ENCODE assay signal across 17 cellular contexts in the genomic region with DNA sequence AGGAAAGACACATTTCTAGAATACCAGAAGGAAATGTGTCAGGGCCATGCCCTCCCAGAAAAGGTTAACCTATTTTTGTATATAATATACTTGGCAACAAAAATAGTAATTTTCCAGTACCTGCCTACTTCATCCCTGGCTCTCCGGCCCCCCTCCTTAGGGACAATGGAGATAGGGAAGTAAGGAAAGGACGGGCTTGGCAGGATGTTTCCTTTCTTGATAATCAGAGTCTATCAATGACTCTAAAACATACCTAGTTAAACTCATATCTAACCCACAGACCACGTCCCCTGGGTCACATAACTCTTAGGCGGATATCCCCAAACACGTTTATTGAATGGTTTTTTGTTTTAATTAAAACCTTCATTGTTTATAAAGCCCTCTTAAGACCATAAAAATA. TPM values are rescaled to one million over a fixed set of nuclear protein-coding genes. Genes with fewer than 3 reads are reported as not detected.
DNase-seq lines count a peak whose midpoint lies in the region; ATAC-seq, FAIRE-seq and TF ChIP-seq lines count a peak whose summit lies in the region.
"Had no signal": no experiment of that assay in that cellular context is flagged by ENCODE, and none has a peak within 500 bp of the region (broad histone marks: within the 10 kb centered on the region; RNA-seq: fewer than 3 reads in every experiment).

No MANE protein-coding gene starts in this region.

- H3K27ac Mint-ChIP-seq in activated CD8-positive, alpha-beta memory T cell treated with anti-CD3 and anti-CD28 coated beads, Interleukin-2, amount 10 ng/mL, durations not matched to agents 7 days and 5 days: peak overlapping the region; percentile 82
- no peak overlapping the region for H3K27ac Mint-ChIP-seq in Calu3 (ENCODE audit: unreplicated experiment)

- H2AFZ ChIP-seq in OCI-LY7 (ENCODE audit: low read length) (no peak overlapping the region), K562 (ENCODE audit: low read depth, low read length) (no peak overlapping the region)

- no peak overlapping the region for H3K4me3 Mint-ChIP-seq in activated CD8-positive, alpha-beta memory T cell treated with anti-CD3 and anti-CD28 coated beads, Interleukin-2, amount 10 ng/mL, durations not matched to agents 7 days and 5 days
- H3K4me3 Mint-ChIP-seq in Calu3 (ENCODE audit: low read depth, unreplicated experiment): no peak overlapping the region
- H3K4me3 Mint-ChIP-seq: CD8-positive, alpha-beta T cell; neural crest cell had no signal

- peaks cover 49% of the 10 kb centered on the region for H3K4me1 Mint-ChIP-seq in activated CD8-positive, alpha-beta memory T cell treated with anti-CD3 and anti-CD28 coated beads, Interleukin-2, amount 10 ng/mL, durations not matched to agents 7 days and 5 days
- peaks cover 9% of the 10 kb centered on the region for H3K4me1 Mint-ChIP-seq in Calu3 (ENCODE audit: low read depth, unreplicated experiment)

- H3K9me1 ChIP-seq in K562 (ENCODE audit: control insufficient read depth, insufficient read depth, low read length): no peaks in the 10 kb centered on the region

- H3K9me2 ChIP-seq in OCI-LY7 (ENCODE audit: insufficient read depth, low read length): no peaks in the 10 kb centered on the region

- H3K4me3 ChIP-seq in OCI-LY7 (ENCODE audit: low read depth, low read length, poor library complexity, severe bottlenecking) (no peak overlapping the region), K562 (no peak overlapping the region), gastrocnemius medialis (no peak overlapping the region)
- H3K4me3 ChIP-seq: A549, cardiac muscle cell, heart right ventricle, stomach, uterus had no signal

- CTCF ChIA-PET in activated CD8-positive, alpha-beta memory T cell treated with anti-CD3 and anti-CD28 coated beads, Interleukin-2, amount 10 ng/mL, durations not matched to agents 7 days and 5 days (lab: Charles Lee): interaction anchor here (1.2 to 4.2 kb wide), 14 partner anchors 9 to 125 kb away, joined by 3 to 64 read pairs (median 6); a partner anchor contains a TSS
- CTCF ChIA-PET in OCI-LY7 (lab: Charles Lee; ENCODE audit: unreplicated experiment) (interaction anchor here (1.2 kb wide), 1 partner anchor 113 kb away, joined by 3 read pairs; no protein-coding TSS in a partner anchor), K562 (lab: Yijun Ruan, JAX; ENCODE audit: low intra/inter-chr PET ratio) (interaction anchor here (0.6 to 5.5 kb wide), 3 partner anchors 110 to 1131 kb away, joined by 4 to 60 read pairs (median 20); no protein-coding TSS in a partner anchor), Calu3 (lab: Charles Lee) (interaction anchor here (1.3 kb wide), 1 partner anchor 120 kb away, joined by 4 read pairs; a partner anchor contains a TSS)

- no peak for ATAC-seq in activated CD8-positive, alpha-beta memory T cell treated with anti-CD3 and anti-CD28 coated beads, Interleukin-2, amount 10 ng/mL, durations not matched to agents 7 days and 5 days
- no peak for ATAC-seq in K562
- ATAC-seq in gastrocnemius medialis: no peak
- ATAC-seq in HG02970 (IDR thresholded peaks at IDR 0.05; ENCODE audit: low FRiP score, unreplicated experiment): no peak

- TF ChIP-seq POLR2A in K562 (conservative IDR thresholded peaks at IDR 0.05) (no peak), gastrocnemius medialis (IDR thresholded peaks at IDR 0.05) (no peak)

- BruUV-seq in OCI-LY7 (replicated peaks; lab: Mats Ljungman, UMichigan) (no TSS peak), K562 (replicated peaks; lab: Mats Ljungman, UMichigan) (no TSS peak), Calu3 (replicated peaks; lab: Mats Ljungman, UMichigan) (no TSS peak)

- POLR2A ChIA-PET in OCI-LY7 (lab: Charles Lee): no interaction called here
- POLR2A ChIA-PET in K562 (lab: Yijun Ruan, JAX): interaction anchor here (1.6 kb wide), 1 partner anchor 12 kb away, joined by 8 read pairs; a partner anchor contains a TSS

- no peak overlapping the region for H3K9ac ChIP-seq in K562 (ENCODE audit: insufficient read depth in 1 of 2, low read depth in 2 of 2, low read length in 2 of 2)

- H3K4me1 ChIP-seq in OCI-LY7 (ENCODE audit: insufficient read depth, low read length, poor library complexity, severe bottlenecking): peaks cover 35% of the 10 kb centered on the region
- peaks cover under 1 to 11% of the 10 kb centered on the region in 2 experiments; a peak in 2 of 5 replicates for H3K4me1 ChIP-seq in K562 (replicated peaks in 1 of 2; ENCODE audit: control insufficient read depth in 2 of 2, insufficient read depth in 2 of 2, low read length in 2 of 2)
- H3K4me1 ChIP-seq in gastrocnemius medialis: peaks cover 29 to 47% of the 10 kb centered on the region in 2 donors

- TF ChIP-seq RAD21 in K562 (CRISPR knock-in tag; conservative IDR thresholded peaks at IDR 0.05 in 1 of 2, IDR thresholded peaks at IDR 0.05 in 1 of 2): no peak

- in situ Hi-C loops in K562 (cut with MboI): loop anchor here (5.0 kb wide), 1 partner anchor 112 kb away; no protein-coding TSS in a partner anchor
- in situ Hi-C loops in gastrocnemius medialis (cut with MboI; ENCODE audit: low sequenced_read_pairs in 4 of 4): loop anchor here in 3 of 4 donors (5.0 to 10.0 kb wide), 3 partner anchors 75 to 115 kb away; a partner anchor contains a TSS

- 91% methylated on average over 5 of the region's 5 CpGs for WGBS in K562 (ENCODE audit: insufficient coverage, low coverage, missing lambda C conversion rate)

- FAIRE-seq in K562 (lab: Jason Lieb, UNC): no peak
- FAIRE-seq: A549, islet of Langerhans had no signal

- TF ChIP-seq CTCF in OCI-LY7 (conservative IDR thresholded peaks at IDR 0.05; ENCODE audit: low read length) (no peak), K562 (IDR thresholded peaks at IDR 0.05 in 2 of 3, conservative IDR thresholded peaks at IDR 0.05 in 1 of 3; ENCODE audit: insufficient read depth in 2 of 3, low read depth in 1 of 3, low read length in 3 of 3) (no peak), gastrocnemius medialis (IDR thresholded peaks at IDR 0.05 in 4 of 5, conservative IDR thresholded peaks at IDR 0.05 in 1 of 5) (no peak), Calu3 (IDR thresholded peaks at IDR 0.05; ENCODE audit: unreplicated experiment) (no peak)

- intact Hi-C loops in OCI-LY7 (cut with micrococcal nuclease; ENCODE audit: unreplicated experiment) (loop anchor here (1.0 kb wide), 2 partner anchors 110 to 114 kb away; no protein-coding TSS in a partner anchor), K562 (cut with micrococcal nuclease) (loop anchor here (1.0 kb wide), 2 partner anchors 110 to 114 kb away; no protein-coding TSS in a partner anchor), gastrocnemius medialis (cut with DNase I; ENCODE audit: low total_unique reads) (loop anchor here (1.0 to 5.0 kb wide), 3 partner anchors 67 to 114 kb away; no protein-coding TSS in a partner anchor), Calu3 (cut with micrococcal nuclease; ENCODE audit: unreplicated experiment) (loop anchor here (1.0 kb wide), 1 partner anchor 114 kb away; no protein-coding TSS in a partner anchor)

- no peak for DNase-seq in activated CD8-positive, alpha-beta memory T cell treated with anti-CD3 and anti-CD28 coated beads, Interleukin-2, amount 10 ng/mL, durations not matched to agents 7 days and 5 days
- DNase-seq in activated CD8-positive, alpha-beta memory T cell treated with anti-CD3 and anti-CD28 coated beads, Interleukin-2, amount 50 U/mL, for 4 hours: no peak
- DNase-seq in OCI-LY7 (ENCODE audit: low spot score): no peak
- no peak for DNase-seq in K562 (ENCODE audit: extremely low read depth in 1 of 4, low spot score in 3 of 4)
- no peak for DNase-seq in gastrocnemius medialis
- no peak for DNase-seq in Calu3
- no peak for DNase-seq in DMS53 treated with DMSO at 0.1 percent for 48 hours (lab: John Stamatoyannopoulos, UW; ENCODE audit: unreplicated experiment)
- DNase-seq: NCI-H2171 had no signal

- H4K20me1 ChIP-seq in OCI-LY7 (ENCODE audit: insufficient read depth, low read length) (0 out of 2 replicates have a peak, but pooled peaks cover 6% of the 10 kb centered on the region), K562 (replicated peaks; ENCODE audit: control insufficient read depth, insufficient read depth, low read length) (no peaks in the 10 kb centered on the region)

- no peaks in the 10 kb centered on the region for H3K9me3 Mint-ChIP-seq in activated CD8-positive, alpha-beta memory T cell treated with anti-CD3 and anti-CD28 coated beads, Interleukin-2, amount 10 ng/mL, durations not matched to agents 7 days and 5 days (ENCODE audit: low read depth)
- no peaks in the 10 kb centered on the region for H3K9me3 Mint-ChIP-seq in Calu3 (ENCODE audit: low read depth, unreplicated experiment)
- H3K9me3 Mint-ChIP-seq: CD8-positive, alpha-beta T cell; neural crest cell had no signal

- H3K27ac ChIP-seq in OCI-LY7 (ENCODE audit: low read depth, low read length, poor library complexity, severe bottlenecking) (peak overlapping the region; percentile 14), K562 (ENCODE audit: extremely low read depth, low read depth, low read length) (no peak overlapping the region), gastrocnemius medialis (peak overlapping the region in 3 of 4 donors; percentile 12 to 54 (median 35))
- H3K27ac ChIP-seq: cardiac muscle cell had no signal

- no peak for TF ChIP-seq EP300 in K562 (IDR thresholded peaks at IDR 0.05; ENCODE audit: low read length)

- H3K9me3 ChIP-seq in OCI-LY7 (ENCODE audit: low read length) (no peaks in the 10 kb centered on the region), K562 (replicated peaks; ENCODE audit: control insufficient read depth, insufficient read depth, low read depth, low read length) (no peaks in the 10 kb centered on the region), gastrocnemius medialis (no peaks in the 10 kb centered on the region)
- H3K9me3 ChIP-seq: A549, heart right ventricle, stomach, uterus had no signal

- H3K27me3 Mint-ChIP-seq in activated CD8-positive, alpha-beta memory T cell treated with anti-CD3 and anti-CD28 coated beads, Interleukin-2, amount 10 ng/mL, durations not matched to agents 7 days and 5 days: no peaks in the 10 kb centered on the region
- H3K27me3 Mint-ChIP-seq in Calu3 (ENCODE audit: unreplicated experiment): no peaks in the 10 kb centered on the region

- H3K36me3 ChIP-seq in OCI-LY7 (ENCODE audit: insufficient read depth, low read length) (peaks cover 83% of the 10 kb centered on the region), K562 (ENCODE audit: control insufficient read depth, insufficient read depth, low read length) (peaks cover 83% of the 10 kb centered on the region), gastrocnemius medialis (peaks cover 0 to 17% of the 10 kb centered on the region in 2 donors)
- H3K36me3 ChIP-seq: cardiac muscle cell, uterus had no signal

- H3K79me2 ChIP-seq in OCI-LY7 (ENCODE audit: insufficient read depth, low read depth, low read length): no peaks in the 10 kb centered on the region
- H3K79me2 ChIP-seq in K562 (ENCODE audit: control insufficient read depth, insufficient read depth, low read length): no peaks in the 10 kb centered on the region

- no peaks in the 10 kb centered on the region for H3K27me3 ChIP-seq in K562 (ENCODE audit: control insufficient read depth in 2 of 2, insufficient read depth in 2 of 2, low read length in 2 of 2)
- no peaks in the 10 kb centered on the region for H3K27me3 ChIP-seq in gastrocnemius medialis
- H3K27me3 ChIP-seq: cardiac muscle cell, heart right ventricle, stomach, uterus had no signal

- H3K4me2 ChIP-seq in OCI-LY7 (ENCODE audit: low read length) (no peak overlapping the region), K562 (ENCODE audit: insufficient read depth, low read length) (no peak overlapping the region)
- H3K4me2 ChIP-seq: A549 had no signal

- peaks cover 16% of the 10 kb centered on the region for H3K36me3 Mint-ChIP-seq in activated CD8-positive, alpha-beta memory T cell treated with anti-CD3 and anti-CD28 coated beads, Interleukin-2, amount 10 ng/mL, durations not matched to agents 7 days and 5 days
- peaks cover 77% of the 10 kb centered on the region for H3K36me3 Mint-ChIP-seq in Calu3 (ENCODE audit: insufficient read depth, unreplicated experiment)

RNA-seq across cellular contexts. Expression of a gene that starts 11.8 kb away (rescaled TPM):
- 100 to 1,000 TPM in 1 of 2 experiments, 10 to 100 TPM in 1; 94.8 to 108 TPM for total RNA-seq in activated CD8-positive, alpha-beta memory T cell treated with anti-CD3 and anti-CD28 coated beads, Interleukin-2, amount 10 ng/mL, durations not matched to agents 7 days and 5 days
- total RNA-seq in OCI-LY7 (2014; rRNA removed; shearing (Covaris generic)): 64.9 and 82.1 TPM in 2 replicates
- total RNA-seq in OCI-LY7 (2022): 85.3 and 88.2 TPM in 2 replicates
- total RNA-seq in K562 (2011; cell fraction: chromatin; rRNA removed; ENCODE audit: low replicate concordance): 19.9 and 36.1 TPM in 2 replicates
- 29.5 and 31.9 TPM in 2 replicates for total RNA-seq in K562 (2011; cell fraction: nucleolus; rRNA removed)
- 27.8 and 33.5 TPM in 2 replicates for total RNA-seq in K562 (2011; cell fraction: nucleoplasm; rRNA removed)
- total RNA-seq in K562 (2014; rRNA removed): 63.3 and 92.9 TPM in 2 replicates
- 140 and 158 TPM in 2 replicates for total RNA-seq in K562 (2014; rRNA removed; fragmentation: Illumina TruSeq; extraction: Trizol)
- total RNA-seq in K562 (2015; rRNA removed; fragmentation: Illumina TruSeq; extraction: Trizol): 113 and 133 TPM in 2 replicates
- total RNA-seq in K562 (2021): 161 and 179 TPM in 2 replicates
- 128 and 161 TPM in 2 replicates for polyA plus RNA-seq in K562 (2011; rRNA removed)
- 49.2 and 81.5 TPM in 2 replicates for polyA plus RNA-seq in K562 (2011; cell fraction: cytosol; rRNA removed)
- polyA plus RNA-seq in K562 (2011; cell fraction: nucleus; rRNA removed): 67.5 and 72.8 TPM in 2 replicates
- 166 and 322 TPM in 2 replicates for polyA plus RNA-seq in K562 (2012)
- 110 and 119 TPM in 2 replicates for polyA plus RNA-seq in K562 (2014; fragmentation: Illumina TruSeq; extraction: Trizol)
- 100 to 1,000 TPM; 832 to 927 TPM for polyA plus RNA-seq in K562 (2014; fragmentation: Nextera tagmentation; extraction: Ambion mirVana)
- polyA plus RNA-seq in K562 (2014; rRNA removed): 58.5 and 98.3 TPM in 2 replicates
- polyA minus RNA-seq in K562 (2011; rRNA and poly(A)+ RNA removed): 17.7 and 23.0 TPM in 2 replicates
- 19.1 and 24.0 TPM in 2 replicates for polyA minus RNA-seq in K562 (2011; cell fraction: cytosol; rRNA and poly(A)+ RNA removed)
- 17.8 and 17.9 TPM in 2 replicates for polyA minus RNA-seq in K562 (2011; cell fraction: nucleus; rRNA and poly(A)+ RNA removed)
- total RNA-seq in gastrocnemius medialis: 100 to 1,000 TPM in 1 of 4 donors, 10 to 100 TPM in 3; 50.7 to 101 (median 63.5) TPM
- total RNA-seq in Calu3 (2022): 142 and 145 TPM in 2 replicates

RNA-seq across cellular contexts. Expression of a gene that starts 47.0 kb away (rescaled TPM):
- total RNA-seq in activated CD8-positive, alpha-beta memory T cell treated with anti-CD3 and anti-CD28 coated beads, Interleukin-2, amount 10 ng/mL, durations not matched to agents 7 days and 5 days: not detected
- total RNA-seq in OCI-LY7 (2014; rRNA removed; shearing (Covaris generic)): not detected in 2 replicates
- total RNA-seq in OCI-LY7 (2022) (not detected in 2 replicates), K562 (2014; rRNA removed) (not detected in 2 replicates), K562 (2014; rRNA removed; fragmentation: Illumina TruSeq; extraction: Trizol) (not detected in 2 replicates), K562 (2015; rRNA removed; fragmentation: Illumina TruSeq; extraction: Trizol) (not detected in 2 replicates), K562 (2021) (not detected in 2 replicates), gastrocnemius medialis (100 to 1,000 TPM; 287 to 570 (median 348) TPM), Calu3 (2022) (not detected in 2 replicates)
- total RNA-seq in K562 (2011; cell fraction: chromatin; rRNA removed; ENCODE audit: low replicate concordance): not detected in 2 replicates
- total RNA-seq in K562 (2011; cell fraction: nucleolus; rRNA removed): not detected in 2 replicates
- total RNA-seq in K562 (2011; cell fraction: nucleoplasm; rRNA removed): not detected in 2 replicates
- polyA plus RNA-seq in K562 (2011; rRNA removed) (not detected in 2 replicates), K562 (2014; fragmentation: Illumina TruSeq; extraction: Trizol) (not detected in 2 replicates), K562 (2014; fragmentation: Nextera tagmentation; extraction: Ambion mirVana) (not detected), K562 (2014; rRNA removed) (not detected in 2 replicates)
- polyA plus RNA-seq in K562 (2011; cell fraction: cytosol; rRNA removed): not detected in 2 replicates
- polyA plus RNA-seq in K562 (2011; cell fraction: nucleus; rRNA removed): not detected in 2 replicates
- polyA plus RNA-seq in K562 (2012): not detected in 2 replicates
- polyA minus RNA-seq in K562 (2011; rRNA and poly(A)+ RNA removed): not detected in 2 replicates
- not detected in 2 replicates for polyA minus RNA-seq in K562 (2011; cell fraction: cytosol; rRNA and poly(A)+ RNA removed)
- polyA minus RNA-seq in K562 (2011; cell fraction: nucleus; rRNA and poly(A)+ RNA removed): not detected in 2 replicates
- total RNA-seq: CD8-positive, alpha-beta T cell had no signal

Comparison
In these comparisons a context has a peak if more than half of its experiments do, and no peak if none do; other contexts are left out.
1. RNA of a gene that starts 47.0 kb away (total RNA-seq): 287 to 570 TPM in gastrocnemius medialis; not detected in activated CD8-positive, alpha-beta memory T cell treated with anti-CD3 and anti-CD28 coated beads, Interleukin-2, amount 10 ng/mL, durations not matched to agents 7 days and 5 days, not detected in OCI-LY7, not detected in K562 and not detected in Calu3; every median in the first group is over 100 times any median in the second.